Comparison of ENCODE assay signal across 26 cellular contexts in the genomic region with DNA sequence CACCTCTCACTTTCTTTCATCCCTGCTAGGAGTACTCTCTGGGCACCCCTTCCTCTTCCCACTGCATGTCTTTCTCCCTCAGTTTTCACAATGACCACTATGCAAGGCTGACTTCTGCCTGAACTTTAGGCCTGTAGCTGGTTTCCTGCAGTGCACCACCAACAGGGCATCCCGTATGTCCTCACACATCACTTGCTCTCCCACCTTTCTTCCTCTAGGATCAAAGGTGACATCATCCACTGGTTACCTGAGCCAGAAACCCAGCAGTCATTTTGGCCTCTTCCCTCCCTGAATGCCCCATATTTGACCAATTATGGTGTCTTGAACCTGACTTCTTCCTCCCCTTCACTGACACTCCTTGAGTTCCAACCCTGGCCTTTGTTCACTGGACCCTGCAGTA. TPM values are rescaled to one million over a fixed set of nuclear protein-coding genes. Genes with fewer than 3 reads are reported as not detected.
DNase-seq lines count a peak whose midpoint lies in the region; ATAC-seq, FAIRE-seq and TF ChIP-seq lines count a peak whose summit lies in the region.
"Had no signal": no experiment of that assay in that cellular context is flagged by ENCODE, and none has a peak within 500 bp of the region (broad histone marks: within the 10 kb centered on the region; RNA-seq: fewer than 3 reads in every experiment).

No MANE protein-coding gene starts in this region.

- no peak for TF ChIP-seq CTCF in HEK293 (tag by site-specific recombination; IDR thresholded peaks at IDR 0.05)
- no peak for TF ChIP-seq CTCF in H1 (IDR thresholded peaks at IDR 0.05; ENCODE audit: control extremely low read depth in 1 of 3, insufficient read depth in 1 of 3, low read depth in 1 of 3, low read length in 3 of 3)
- TF ChIP-seq CTCF in lung (IDR thresholded peaks at IDR 0.05; ENCODE audit: control extremely low read depth, extremely low read depth): no peak
- TF ChIP-seq CTCF in neural progenitor cell (IDR thresholded peaks at IDR 0.05): no peak

- H3K36me3 ChIP-seq in HEK293 (ENCODE audit: control insufficient read depth in 2 of 2, insufficient read depth in 1 of 2, low read length in 2 of 2) (no peaks in the 10 kb centered on the region), H1 (ENCODE audit: control insufficient read depth in 2 of 4, insufficient read depth in 4 of 4, low read length in 3 of 4) (no peaks in the 10 kb centered on the region), lung (ENCODE audit: control insufficient read depth in 2 of 2, insufficient read depth in 2 of 2, low read length in 2 of 2) (no peaks in the 10 kb centered on the region), neural progenitor cell (no peaks in the 10 kb centered on the region)
- H3K36me3 ChIP-seq: BE2C; BLaER1 treated with 17β-estradiol and CSF1 and Interleukin-3, amounts not matched to agents 10 nM and 100 nM had no signal

- TF ChIP-seq POLR2A in H1 (IDR thresholded peaks at IDR 0.05; ENCODE audit: control extremely low read depth in 1 of 2, low read depth in 2 of 2, low read length in 2 of 2): no peak

- no peaks in the 10 kb centered on the region for H3K23me2 ChIP-seq in H1 (ENCODE audit: low read depth, low read length)

- H2BK120ac ChIP-seq in H1 (replicated peaks; ENCODE audit: low read depth, low read length): no peak overlapping the region

- H3K27me3 Mint-ChIP-seq in neural progenitor cell (ENCODE audit: insufficient read depth, low read depth): peaks cover 10% of the 10 kb centered on the region
- H3K27me3 Mint-ChIP-seq in T-helper 2 cell treated with Interferon-gamma antibody and Interleukin-4, amounts not matched to agents 5 μg/mL and 100 μg/mL, for 36 hours (ENCODE audit: low read depth): peaks cover 48% of the 10 kb centered on the region

- H4K91ac ChIP-seq in H1 (replicated peaks; ENCODE audit: insufficient read length, low read length): no peak overlapping the region

- H3K4me3 Mint-ChIP-seq in neural progenitor cell: no peak overlapping the region
- H3K4me3 Mint-ChIP-seq in T-helper 2 cell treated with Interferon-gamma antibody and Interleukin-4, amounts not matched to agents 5 μg/mL and 100 μg/mL, for 36 hours: no peak overlapping the region
- H3K4me3 Mint-ChIP-seq: CD4-positive, alpha-beta memory T cell; H9; HFFc6 had no signal

- H2AFZ ChIP-seq in H1 (ENCODE audit: low read length): no peak overlapping the region
- no peak overlapping the region for H2AFZ ChIP-seq in neural progenitor cell (replicated peaks)
- H2AFZ ChIP-seq: GM23248 had no signal

- ATAC-seq in lung (ENCODE audit: insufficient read depth, low FRiP score) (no peak), GM21717 (IDR thresholded peaks at IDR 0.05; ENCODE audit: unreplicated experiment) (no peak)
- ATAC-seq: A549, HCT116 had no signal

- H3K4me3 ChIP-seq in HEK293 (ENCODE audit: low read depth, low read length) (no peak overlapping the region), H1 (ENCODE audit: extremely low read depth in 1 of 4, insufficient read depth in 2 of 4, low read depth in 3 of 4, low read length in 4 of 4) (no peak overlapping the region), lung (no peak overlapping the region), neural progenitor cell (no peak overlapping the region)
- H3K4me3 ChIP-seq: A549; BLaER1 treated with 17β-estradiol and CSF1 and Interleukin-3, amounts not matched to agents 10 nM and 100 nM; GM23248 had no signal

- H3K36me3 Mint-ChIP-seq in neural progenitor cell: no peaks in the 10 kb centered on the region
- H3K36me3 Mint-ChIP-seq in T-helper 2 cell treated with Interferon-gamma antibody and Interleukin-4, amounts not matched to agents 5 μg/mL and 100 μg/mL, for 36 hours (ENCODE audit: low read depth): no peaks in the 10 kb centered on the region
- H3K36me3 Mint-ChIP-seq: CD4-positive, alpha-beta memory T cell had no signal

- H3K27ac ChIP-seq in HEK293 (ENCODE audit: extremely low read depth, low read depth, low read length) (no peak overlapping the region), H1 (ENCODE audit: low read depth, low read length) (no peak overlapping the region), lung (ENCODE audit: low read depth in 1 of 2, low read length in 1 of 2) (no peak overlapping the region), neural progenitor cell (no peak overlapping the region)
- H3K27ac ChIP-seq: A549; BLaER1 treated with 17β-estradiol and CSF1 and Interleukin-3, amounts not matched to agents 10 nM and 100 nM; GM23248 had no signal

- H4K5ac ChIP-seq in H1 (ENCODE audit: insufficient read length, low read depth, low read length): no peak overlapping the region

- H2BK20ac ChIP-seq in H1 (ENCODE audit: low read length): no peak overlapping the region

- peak overlapping the region; percentile 12 for H3K27ac Mint-ChIP-seq in neural progenitor cell
- H3K27ac Mint-ChIP-seq in T-helper 2 cell treated with Interferon-gamma antibody and Interleukin-4, amounts not matched to agents 5 μg/mL and 100 μg/mL, for 36 hours: no peak overlapping the region
- H3K27ac Mint-ChIP-seq: CD4-positive, alpha-beta memory T cell; H9; HFFc6 had no signal

- H3K9ac ChIP-seq in H1 (replicated peaks in 1 of 4; ENCODE audit: extremely low read depth in 1 of 4, low read depth in 3 of 4, low read length in 3 of 4): no peak overlapping the region
- H3K9ac ChIP-seq in neural progenitor cell: no peak overlapping the region
- H3K9ac ChIP-seq: BLaER1 treated with 17β-estradiol and CSF1 and Interleukin-3, amounts not matched to agents 10 nM and 100 nM; GM23248 had no signal

- no peak overlapping the region for H3K14ac ChIP-seq in H1 (ENCODE audit: insufficient read length)

- no peaks in the 10 kb centered on the region for H3K79me1 ChIP-seq in H1 (ENCODE audit: low read depth, low read length)

- H3K4me1 Mint-ChIP-seq in neural progenitor cell: peaks cover 52% of the 10 kb centered on the region
- H3K4me1 Mint-ChIP-seq in T-helper 2 cell treated with Interferon-gamma antibody and Interleukin-4, amounts not matched to agents 5 μg/mL and 100 μg/mL, for 36 hours (ENCODE audit: low read depth): no peaks in the 10 kb centered on the region
- H3K4me1 Mint-ChIP-seq: CD4-positive, alpha-beta memory T cell had no signal

- H3K23ac ChIP-seq in H1 (ENCODE audit: insufficient read length): no peak overlapping the region

- H3K9me3 ChIP-seq in HEK293 (ENCODE audit: control insufficient read depth, insufficient read depth, low read depth, low read length) (no peaks in the 10 kb centered on the region), H1 (ENCODE audit: insufficient read depth in 2 of 2, low read depth in 1 of 2, low read length in 1 of 2) (peaks cover 0 to 4% of the 10 kb centered on the region in 2 experiments; a peak in 1 of 4 replicates), lung (ENCODE audit: control insufficient read depth in 2 of 2, insufficient read depth in 1 of 2, low read length in 1 of 2) (peaks cover 0 to 3% of the 10 kb centered on the region in 2 donors), neural progenitor cell (ENCODE audit: low read depth) (peaks cover 7% of the 10 kb centered on the region)
- H3K9me3 ChIP-seq: BE2C had no signal

- H3K27me3 ChIP-seq in H1 (replicated peaks in 1 of 4; ENCODE audit: control insufficient read depth in 3 of 4, extremely low read depth in 1 of 4, insufficient read depth in 3 of 4, low read length in 3 of 4) (peaks cover 2 to 14% (median 10%) of the 10 kb centered on the region in 4 experiments; a peak in 5 of 7 replicates), lung (ENCODE audit: control insufficient read depth, insufficient read depth) (no peaks in the 10 kb centered on the region), neural progenitor cell (no peaks in the 10 kb centered on the region)

- peak overlapping the region; percentile 31; the same call in 1 of the 2 replicates for H2AK5ac ChIP-seq in H1 (ENCODE audit: low read depth, low read length)

- H3K79me2 ChIP-seq in H1 (ENCODE audit: control insufficient read depth in 1 of 2, insufficient read depth in 2 of 2, low read length in 2 of 2) (no peaks in the 10 kb centered on the region), neural progenitor cell (ENCODE audit: low read depth) (peaks cover 7% of the 10 kb centered on the region)

- no peak for TF ChIP-seq EP300 in H1 (IDR thresholded peaks at IDR 0.05; ENCODE audit: borderline replicate concordance in 1 of 2, low read depth in 2 of 2, low read length in 2 of 2)

- no peak overlapping the region for H3K4ac ChIP-seq in H1 (replicated peaks; ENCODE audit: insufficient read length, low read depth, low read length)

- H4K20me1 ChIP-seq in H1 (replicated peaks in 1 of 2; ENCODE audit: control insufficient read depth in 1 of 2, insufficient read depth in 2 of 2, low read length in 2 of 2) (no peaks in the 10 kb centered on the region), neural progenitor cell (ENCODE audit: low read depth) (peaks cover 7% of the 10 kb centered on the region)
- H4K20me1 ChIP-seq: BLaER1 treated with 17β-estradiol and CSF1 and Interleukin-3, amounts not matched to agents 10 nM and 100 nM had no signal

- no peak for DNase-seq in H1 (ENCODE audit: low read depth in 1 of 2, low spot score in 2 of 2)
- peak; percentile 9 for DNase-seq in lung (ENCODE audit: low spot score)
- DNase-seq in neural progenitor cell (ENCODE audit: low spot score): no peak
- DNase-seq in activated CD4-positive, alpha-beta T cell treated with anti-CD3 and anti-CD28 coated beads for 48 hours: no peak
- no peak for DNase-seq in T-helper 2 cell treated with Interferon-gamma antibody and Interleukin-4, amounts not matched to agents 5 μg/mL and 100 μg/mL, for 36 hours (ENCODE audit: low spot score)
- DNase-seq: 8988T; ACHN; AML-193; BE2C; Calu3; CD4-positive, alpha-beta memory T cell; COR-L47; DMS53; DMS79 treated with DMSO at 0.1 percent for 48 hours; GF-D8; GM23248; H9; HFFc6 had no signal

- H3K4me2 ChIP-seq in H1 (ENCODE audit: insufficient read depth in 1 of 2, low read depth in 2 of 2, low read length in 2 of 2) (no peak overlapping the region), neural progenitor cell (no peak overlapping the region)
- H3K4me2 ChIP-seq: A549; BLaER1 treated with 17β-estradiol and CSF1 and Interleukin-3, amounts not matched to agents 10 nM and 100 nM had no signal

- TF ChIP-seq RAD21 in H1 (IDR thresholded peaks at IDR 0.05 in 1 of 2, conservative IDR thresholded peaks at IDR 0.05 in 1 of 2; ENCODE audit: low read depth in 2 of 2, low read length in 2 of 2): no peak

- peaks cover 10% of the 10 kb centered on the region for H3K9me3 Mint-ChIP-seq in neural progenitor cell
- H3K9me3 Mint-ChIP-seq in T-helper 2 cell treated with Interferon-gamma antibody and Interleukin-4, amounts not matched to agents 5 μg/mL and 100 μg/mL, for 36 hours: no peaks in the 10 kb centered on the region
- H3K9me3 Mint-ChIP-seq: HFFc6 had no signal

- no peak overlapping the region; the same call in 1 of the 2 replicates for H2BK15ac ChIP-seq in H1 (ENCODE audit: low read length)

- no peak for FAIRE-seq in H1 (lab: Jason Lieb, UNC)
- FAIRE-seq: A549, GM12891, GM18507 had no signal

- POLR2A ChIA-PET in HEK293 (lab: Yijun Ruan, JAX): no interaction called here
- POLR2A ChIA-PET in H1 (lab: Charles Lee; ENCODE audit: partially characterized antibody): no interaction called here

- CTCF ChIA-PET in HEK293 (lab: Yijun Ruan, JAX) (interaction anchor here (0.7 kb wide), 1 partner anchor 37 kb away, joined by 3 read pairs; no protein-coding TSS in a partner anchor), H1 (lab: Charles Lee; ENCODE audit: partially characterized antibody) (interaction anchor here (2.3 kb wide), 1 partner anchor 10 kb away, joined by 7 read pairs; no protein-coding TSS in a partner anchor)

- WGBS in H1 (ENCODE audit: extremely low coverage in 1 of 2, insufficient coverage in 1 of 2, insufficient read length in 1 of 2, insufficient replicate concordance in 2 of 2, low coverage in 1 of 2, low lambda C conversion rate in 2 of 2, missing lambda C conversion rate in 1 of 2), 2 experiments: 90% methylated on average over 1 of the region's 1 CpG; no CpG with 5 or more reads in 1 of the 2 experiments
- WGBS in lung, 2 donors: 74 to 89% methylated on average over 1 of the region's 1 CpG

- H3K56ac ChIP-seq in H1 (replicated peaks; ENCODE audit: insufficient read length, low read depth, low read length): no peak overlapping the region

- peaks cover 37% of the 10 kb centered on the region for H3F3A ChIP-seq in neural progenitor cell (ENCODE audit: low read depth)

- peak overlapping the region; percentile 45; the same call in 1 of the 2 replicates for H2BK5ac ChIP-seq in H1 (ENCODE audit: low read depth, low read length)

- no peak overlapping the region for H3K18ac ChIP-seq in H1 (ENCODE audit: extremely low read depth, low read length)

- H2BK12ac ChIP-seq in H1 (ENCODE audit: low read depth, low read length): peak overlapping the region; percentile 55; the same call in 1 of the 2 replicates

- H4K8ac ChIP-seq in H1 (ENCODE audit: extremely low read depth, insufficient read depth, low read length): no peak overlapping the region

- H3K4me1 ChIP-seq in HEK293 (ENCODE audit: control insufficient read depth, insufficient read depth, low read length) (peaks cover 13% of the 10 kb centered on the region), H1 (replicated peaks in 1 of 4; ENCODE audit: control insufficient read depth in 3 of 4, insufficient read depth in 4 of 4, low read length in 3 of 4) (peaks cover 2 to 22% (median 18%) of the 10 kb centered on the region in 4 experiments; a peak in 6 of 7 replicates), lung (ENCODE audit: control insufficient read depth in 2 of 2, insufficient read depth in 2 of 2, low read length in 2 of 2) (peaks cover 0 to 1% of the 10 kb centered on the region in 2 donors), neural progenitor cell (peaks cover 42% of the 10 kb centered on the region)
- H3K4me1 ChIP-seq: A549, BE2C had no signal

RNA-seq across cellular contexts. Expression of a gene that starts 8.5 kb away (rescaled TPM):
- total RNA-seq in H1 (2021; fragmentation: NEBNext Ultra II Directional; extraction: Animal tissue kit (Norgen Biotek cat#: 25700)): 5.1 and 5.7 TPM in 2 replicates
- 2.8 and 3.3 TPM in 2 replicates for polyA plus RNA-seq in H1 (2011; rRNA removed)
- 3.7 TPM for polyA plus RNA-seq in H1 (2011; cell fraction: cytosol; rRNA removed)
- 3.1 TPM for polyA plus RNA-seq in H1 (2011; cell fraction: nucleus; rRNA removed)
- polyA plus RNA-seq in H1 (2012, experiment 1 of 2): 2.7 to 3.3 TPM (median 2.9 TPM) in 4 replicates
- polyA plus RNA-seq in H1 (2012, experiment 2 of 2): 2.8 TPM
- 1.7 TPM for polyA plus RNA-seq in H1 (2013, experiment 1 of 2)
- polyA plus RNA-seq in H1 (2013, experiment 2 of 2): 1.4 TPM
- polyA minus RNA-seq in H1 (2011; rRNA and poly(A)+ RNA removed): 1.4 TPM in 2 replicates
- polyA minus RNA-seq in H1 (2011; cell fraction: cytosol; rRNA and poly(A)+ RNA removed): 8.0 TPM
- 6.8 TPM for polyA minus RNA-seq in H1 (2011; cell fraction: nucleus; rRNA and poly(A)+ RNA removed)
- 10 to 100 TPM; 13.5 to 21.2 TPM for total RNA-seq in lung
- 1 to 10 TPM; 5.3 to 7.3 TPM for polyA plus RNA-seq in lung
- total RNA-seq in neural progenitor cell (ENCODE audit: low replicate concordance): 68.1 and 104 TPM in 2 replicates
- total RNA-seq: G401 had no signal
